Comparison of ENCODE assay signal across 13 cellular contexts in the genomic region with DNA sequence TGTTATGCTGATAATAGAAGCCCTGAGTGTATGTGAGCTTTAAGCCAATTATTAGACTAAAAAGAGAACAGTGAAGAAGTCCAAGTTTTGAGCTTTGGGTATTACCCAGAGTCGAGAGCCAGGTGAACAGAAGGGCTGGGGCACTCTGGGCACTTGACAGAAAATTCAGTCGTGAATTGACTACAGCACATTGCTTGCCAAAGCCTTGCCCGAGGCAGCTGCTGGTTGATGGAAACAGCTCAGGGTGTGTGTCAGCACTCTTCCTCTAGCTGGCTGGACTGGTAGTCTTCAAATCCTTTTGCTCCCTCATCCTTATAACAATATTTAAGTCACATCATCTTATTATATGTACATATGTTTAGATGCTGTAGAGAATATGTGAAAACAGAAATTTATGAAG. TPM values are rescaled to one million over a fixed set of nuclear protein-coding genes. Genes with fewer than 3 reads are reported as not detected.
A peak's percentile ranks its signal among the peaks of the same experiment; 100 is the strongest.
DNase-seq lines count a peak whose midpoint lies in the region; ATAC-seq and TF ChIP-seq lines count a peak whose summit lies in the region.
"Had no signal": no experiment of that assay in that cellular context is flagged by ENCODE, and none has a peak within 500 bp of the region (broad histone marks: within the 10 kb centered on the region; RNA-seq: fewer than 3 reads in every experiment).

No MANE protein-coding gene starts in this region.

- intact Hi-C loops in vagina (cut with DNase I), result no loop called here

- no peak for ATAC-seq in GM19328 (IDR thresholded peaks at IDR 0.05; ENCODE audit: unreplicated experiment)
- ATAC-seq: activated T-cell treated with anti-CD3 and anti-CD28 coated beads, Interleukin-2, amount 50 U/mL, for 4 hours; Panc1 had no signal

- no peak for TF ChIP-seq POLR2A in vagina (IDR thresholded peaks at IDR 0.05)

- H3K4me1 ChIP-seq in vagina, result peaks cover 5% of the 10 kb centered on the region
- H3K4me1 ChIP-seq: HAP-1 had no signal

- DNase-seq in NCI-H2081 (lab: John Stamatoyannopoulos, UW) (peak; percentile 68 to 79), NCI-H2081 treated with DMSO at 0.1 percent for 48 hours (lab: John Stamatoyannopoulos, UW) (no peak), NCI-H2029 (lab: John Stamatoyannopoulos, UW) (peak; percentile 79), amniotic stem cell (lab: John Stamatoyannopoulos, UW) (peak; percentile 47), myocyte (ENCODE audit: low read depth) (peak; percentile 77), vagina (ENCODE audit: extremely low spot score in 2 of 2) (no peak), ACHN (no peak)
- DNase-seq: activated T-cell treated with anti-CD3 and anti-CD28 coated beads, Interleukin-2, amount 50 U/mL, for 4 hours; kidney had no signal

- no peak for TF ChIP-seq CTCF in vagina (IDR thresholded peaks at IDR 0.05)

- no peak overlapping the region for H3K4me3 ChIP-seq in vagina
- H3K4me3 ChIP-seq: HAP-1 had no signal

- in situ Hi-C loops in ACHN (cut with HindIII; ENCODE audit: low pct_ligation_motif_present, low pct_unique_long_range_greater_than_20kb, low sequenced_read_pairs), result no loop called here

- no peak overlapping the region for H3K27ac ChIP-seq in vagina

- H3K36me3 ChIP-seq in vagina, result no peaks in the 10 kb centered on the region
- H3K36me3 ChIP-seq: HAP-1 had no signal

- H3K27me3 ChIP-seq in vagina, result no peaks in the 10 kb centered on the region

- no peaks in the 10 kb centered on the region for H3K9me3 ChIP-seq in vagina
- H3K9me3 ChIP-seq: HAP-1 had no signal

RNA-seq across cellular contexts. Expression of a gene that starts 21.3 kb away (rescaled TPM):
- 2.1 and 29.5 TPM in 2 replicates for total RNA-seq in myocyte
- 0.16 TPM for polyA plus RNA-seq in myocyte (2012)
- total RNA-seq in vagina, result 29.0 TPM
- total RNA-seq: A172 had no signal

Comparison
In these comparisons a context has a peak if more than half of its experiments do, and no peak if none do; other contexts are left out.
1. DNase-seq: peak in NCI-H2081 (2 of 2), NCI-H2029 (single experiment), amniotic stem cell (single experiment) and myocyte (single experiment); none in NCI-H2081 treated with DMSO at 0.1 percent for 48 hours (single experiment), vagina (0 of 2) and ACHN (single experiment).